Comparison of ENCODE assay signal across 8 cellular contexts in the genomic region with DNA sequence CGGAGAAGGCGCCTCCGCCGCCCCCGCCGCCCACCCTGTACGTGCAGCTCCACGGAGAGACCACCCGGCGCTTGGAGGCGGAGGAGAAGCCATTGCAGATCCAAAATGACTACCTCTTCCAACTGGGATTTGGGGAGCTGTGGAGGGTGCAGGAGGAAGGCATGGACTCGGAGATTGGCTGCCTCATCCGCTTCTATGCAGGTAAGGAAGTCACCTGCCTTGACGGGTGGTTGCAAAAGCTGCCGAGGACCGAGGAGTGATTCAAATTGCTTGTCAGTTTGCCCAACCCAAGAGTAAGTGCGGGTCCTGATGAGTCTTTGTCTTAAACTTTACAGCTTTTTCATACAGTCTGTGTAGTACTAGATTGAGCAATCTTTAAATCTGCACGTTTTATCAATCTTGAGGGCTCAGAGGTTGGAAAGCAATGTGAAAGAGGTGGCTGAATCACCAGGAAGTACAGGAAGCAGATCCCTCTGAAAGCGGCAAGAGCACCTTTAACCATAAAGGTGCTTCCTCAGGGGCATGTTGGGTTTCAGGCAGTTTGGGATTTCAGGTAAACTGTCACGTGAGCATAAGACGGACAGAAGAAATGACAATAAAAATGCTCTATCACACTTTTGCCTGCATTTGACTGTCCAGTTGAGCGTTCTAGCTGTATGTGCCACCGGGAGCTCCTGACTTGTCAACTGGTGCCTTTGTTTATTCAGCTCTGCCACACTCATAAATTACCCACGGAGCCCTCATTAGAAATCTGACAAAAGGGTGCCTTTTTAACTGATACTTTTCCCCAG. TPM values are rescaled to one million over a fixed set of nuclear protein-coding genes. Genes with fewer than 3 reads are reported as not detected.
DNase-seq lines count a peak whose midpoint lies in the region; ATAC-seq and TF ChIP-seq lines count a peak whose summit lies in the region.

No MANE protein-coding gene starts in this region.

- intact Hi-C loops in CD8-positive, alpha-beta T cell (cut with DNase I, micrococcal nuclease) = loop anchor here (2.0 to 10.0 kb wide), 11 partner anchors 65 to 1258 kb away; a partner anchor contains a TSS

- H3K4me3 Mint-ChIP-seq in CD8-positive, alpha-beta T cell = peak overlapping the region; percentile 95
- peak overlapping the region; percentile 85 for H3K4me3 Mint-ChIP-seq in activated naive CD4-positive, alpha-beta T cell treated with anti-CD3 and anti-CD28 coated beads, Interleukin-2, amount 50 U/mL, for 24 hours

- DNase-seq in CD8-positive, alpha-beta T cell = peak in 6 of 7 experiments; percentile 16 to 64 (median 45)
- peak; percentile 19 for DNase-seq in HuH-7.5 (ENCODE audit: low spot score)
- DNase-seq in SJCRH30 = peak in 1 of 2 experiments; percentile 24
- peak; percentile 60 for DNase-seq in glomerular visceral epithelial cell (ENCODE audit: extremely low spot score)

- no peak overlapping the region for H3K9ac ChIP-seq in parathyroid adenoma

- H3K4me1 ChIP-seq in CD8-positive, alpha-beta T cell (ENCODE audit: insufficient read depth, low read length) = peaks cover 15% of the 10 kb centered on the region
- H3K4me1 ChIP-seq in SJCRH30 (no peaks in the 10 kb centered on the region; the same call in 1 of the 2 replicates), parathyroid adenoma (peaks cover 17% of the 10 kb centered on the region)

- no peaks in the 10 kb centered on the region for H3K9me3 ChIP-seq in CD8-positive, alpha-beta T cell (ENCODE audit: low read length)
- no peaks in the 10 kb centered on the region for H3K9me3 ChIP-seq in SJCRH30 (replicated peaks)
- H3K9me3 ChIP-seq in parathyroid adenoma (ENCODE audit: control insufficient read depth, low read length) = no peaks in the 10 kb centered on the region

- H3K79me2 ChIP-seq in parathyroid adenoma = peaks cover 3% of the 10 kb centered on the region

- peak overlapping the region; percentile 44 for H3K4me3 ChIP-seq in CD8-positive, alpha-beta T cell (ENCODE audit: low read depth, low read length)
- peak overlapping the region; percentile 77 for H3K4me3 ChIP-seq in SJCRH30
- H3K4me3 ChIP-seq in parathyroid adenoma (ENCODE audit: low read depth, low read length) = peak overlapping the region; percentile 61

- CTCF ChIA-PET in CD8-positive, alpha-beta T cell (lab: Charles Lee) = interaction anchor here (0.7 to 3.8 kb wide), 2 partner anchors 11 to 265 kb away, joined by 3 to 50 read pairs; no protein-coding TSS in a partner anchor

- H3K4me1 Mint-ChIP-seq in CD8-positive, alpha-beta T cell (ENCODE audit: low read depth) = peaks cover 44% of the 10 kb centered on the region
- H3K4me1 Mint-ChIP-seq in activated naive CD4-positive, alpha-beta T cell treated with anti-CD3 and anti-CD28 coated beads, Interleukin-2, amount 50 U/mL, for 24 hours = peaks cover 42% of the 10 kb centered on the region

- peak overlapping the region; percentile 60 for H3K4me2 ChIP-seq in parathyroid adenoma (ENCODE audit: low read length)

- no peaks in the 10 kb centered on the region for H3K27me3 ChIP-seq in CD8-positive, alpha-beta T cell (ENCODE audit: insufficient read depth, low read length)
- H3K27me3 ChIP-seq in SJCRH30 (no peaks in the 10 kb centered on the region), parathyroid adenoma (ENCODE audit: control insufficient read depth, insufficient read depth, low read length) (no peaks in the 10 kb centered on the region)

- H3K9me3 Mint-ChIP-seq in CD8-positive, alpha-beta T cell = no peaks in the 10 kb centered on the region
- no peaks in the 10 kb centered on the region for H3K9me3 Mint-ChIP-seq in activated naive CD4-positive, alpha-beta T cell treated with anti-CD3 and anti-CD28 coated beads, Interleukin-2, amount 50 U/mL, for 24 hours

- no peaks in the 10 kb centered on the region for H3K27me3 Mint-ChIP-seq in CD8-positive, alpha-beta T cell (ENCODE audit: low read depth)
- H3K27me3 Mint-ChIP-seq in activated naive CD4-positive, alpha-beta T cell treated with anti-CD3 and anti-CD28 coated beads, Interleukin-2, amount 50 U/mL, for 24 hours = no peaks in the 10 kb centered on the region

- H3K27ac Mint-ChIP-seq in CD8-positive, alpha-beta T cell = peak overlapping the region; percentile 93
- no peak overlapping the region for H3K27ac Mint-ChIP-seq in activated naive CD4-positive, alpha-beta T cell treated with anti-CD3 and anti-CD28 coated beads, Interleukin-2, amount 50 U/mL, for 24 hours

- POLR2A ChIA-PET in CD8-positive, alpha-beta T cell (lab: Charles Lee) = interaction anchor here (1.6 kb wide), 1 partner anchor 10 kb away, joined by 3 read pairs; no protein-coding TSS in a partner anchor

- TF ChIP-seq CTCF in CD8-positive, alpha-beta T cell (IDR thresholded peaks at IDR 0.05) = no peak
- TF ChIP-seq CTCF in parathyroid adenoma (IDR thresholded peaks at IDR 0.05) = no peak

- no peaks in the 10 kb centered on the region for H3K36me3 ChIP-seq in CD8-positive, alpha-beta T cell (ENCODE audit: insufficient read depth, low read length)
- no peaks in the 10 kb centered on the region for H3K36me3 ChIP-seq in SJCRH30
- no peaks in the 10 kb centered on the region for H3K36me3 ChIP-seq in parathyroid adenoma (ENCODE audit: control insufficient read depth, insufficient read depth, low read length)

- peak overlapping the region; percentile 82 for H2AFZ ChIP-seq in parathyroid adenoma

- peak; percentile 23 for ATAC-seq in CD8-positive, alpha-beta T cell
- ATAC-seq in HG02884 (IDR thresholded peaks at IDR 0.05; ENCODE audit: unreplicated experiment) (no peak), GM21367 (IDR thresholded peaks at IDR 0.05; ENCODE audit: unreplicated experiment) (no peak)

- H3K36me3 Mint-ChIP-seq in CD8-positive, alpha-beta T cell = peaks cover 7% of the 10 kb centered on the region
- no peaks in the 10 kb centered on the region for H3K36me3 Mint-ChIP-seq in activated naive CD4-positive, alpha-beta T cell treated with anti-CD3 and anti-CD28 coated beads, Interleukin-2, amount 50 U/mL, for 24 hours

- no peak overlapping the region for H3K27ac ChIP-seq in CD8-positive, alpha-beta T cell (ENCODE audit: low read depth, low read length)
- H3K27ac ChIP-seq in SJCRH30 (no peak overlapping the region), parathyroid adenoma (peak overlapping the region; percentile 68)

RNA-seq across cellular contexts. Expression of a gene that starts 1.9 kb away (rescaled TPM):
- total RNA-seq in CD8-positive, alpha-beta T cell = 10 to 100 TPM; 11.4 to 13.1 TPM
- 8.0 and 10.9 TPM in 2 replicates for total RNA-seq in SJCRH30 (2014; rRNA removed; shearing (Covaris generic))
